19 cellular contexts compared by ENCODE assay signal in genomic region chr16:48870141-48870540, GRCh38.
DNase-seq lines count a peak whose midpoint lies in the region; ATAC-seq and TF ChIP-seq lines count a peak whose summit lies in the region.
"Had no signal": no experiment of that assay in that cellular context is flagged by ENCODE, and none has a peak within 500 bp of the region (broad histone marks: within the 10 kb centered on the region; RNA-seq: fewer than 3 reads in every experiment).

No MANE protein-coding gene starts in this region.

- no peak overlapping the region for H3K27ac Mint-ChIP-seq in H9
- H3K27ac Mint-ChIP-seq: B cell; CD4-positive, alpha-beta T cell; CD8-positive, alpha-beta T cell had no signal

- H3K4ac ChIP-seq in H9 (ENCODE audit: low read depth, low read length): no peak overlapping the region

- H3K18ac ChIP-seq in H9 (ENCODE audit: insufficient read length, low read depth, low read length): no peak overlapping the region

- H2BK5ac ChIP-seq in H9 (ENCODE audit: insufficient read length, low read length): no peak overlapping the region

- H2AK5ac ChIP-seq in H9 (ENCODE audit: insufficient read length, low read length): no peak overlapping the region

- H3K36me3 Mint-ChIP-seq in H9 (ENCODE audit: insufficient read depth in 1 of 3, low read depth in 3 of 3): no peaks in the 10 kb centered on the region
- H3K36me3 Mint-ChIP-seq: CD8-positive, alpha-beta T cell had no signal

- H2BK20ac ChIP-seq in H9 (ENCODE audit: low read depth, low read length, poor library complexity, severe bottlenecking): no peak overlapping the region

- no peaks in the 10 kb centered on the region for H3K27me3 ChIP-seq in H9 (ENCODE audit: insufficient read depth, low read length)
- H3K27me3 ChIP-seq in right lobe of liver: no peaks in the 10 kb centered on the region
- H3K27me3 ChIP-seq: BLaER1 treated with 17β-estradiol and CSF1 and Interleukin-3, amounts not matched to agents 10 nM and 100 nM had no signal

- no peak overlapping the region for H4K91ac ChIP-seq in H9 (ENCODE audit: insufficient read length, low read depth, low read length)

- no peak overlapping the region for H4K5ac ChIP-seq in H9 (ENCODE audit: insufficient read length, low read depth, low read length)

- no peak overlapping the region for H2BK15ac ChIP-seq in H9 (ENCODE audit: low read depth, low read length)

- no peak overlapping the region for H3T11ph ChIP-seq in H9 (ENCODE audit: low read length)

- no CpG with 5 or more reads among the region's 2 CpGs for WGBS in H9 (ENCODE audit: extremely low coverage, insufficient read length, low lambda C conversion rate)
- 65% methylated on average over 2 of the region's 2 CpGs for WGBS in right lobe of liver (ENCODE audit: insufficient coverage, low coverage, low lambda C conversion rate, missing lambda C conversion rate)

- no peaks in the 10 kb centered on the region for H3K79me1 ChIP-seq in H9 (ENCODE audit: insufficient read depth, low read depth, low read length, poor library complexity, severe bottlenecking)

- H2BK12ac ChIP-seq in H9 (ENCODE audit: insufficient read length, low read depth, low read length): no peak overlapping the region

- TF ChIP-seq POLR2A in right lobe of liver (IDR thresholded peaks at IDR 0.05): no peak

- no peak overlapping the region for H3K56ac ChIP-seq in H9 (ENCODE audit: insufficient read length, low read depth, low read length)

- no peak overlapping the region for H3K4me3 ChIP-seq in right lobe of liver
- H3K4me3 ChIP-seq: A549; BLaER1 treated with 17β-estradiol and CSF1 and Interleukin-3, amounts not matched to agents 10 nM and 100 nM had no signal

- H3K9me3 ChIP-seq in H9 (ENCODE audit: control insufficient read depth, low read depth, low read length) (no peaks in the 10 kb centered on the region), right lobe of liver (no peaks in the 10 kb centered on the region)
- H3K9me3 ChIP-seq: A549, Caco-2 had no signal

- no peaks in the 10 kb centered on the region for H4K20me1 ChIP-seq in H9 (ENCODE audit: control insufficient read depth, insufficient read depth, insufficient read length)
- H4K20me1 ChIP-seq: BLaER1 treated with 17β-estradiol and CSF1 and Interleukin-3, amounts not matched to agents 10 nM and 100 nM had no signal

- no peak overlapping the region for H2AFZ ChIP-seq in H9 (ENCODE audit: low read length)

- peak; percentile 37 for DNase-seq in NCI-H2171 treated with DMSO at 0.1 percent for 48 hours (lab: John Stamatoyannopoulos, UW)
- no peak for DNase-seq in NCI-H2171 (lab: John Stamatoyannopoulos, UW)
- no peak for DNase-seq in H9
- peak; percentile 4 for DNase-seq in NCI-H69 (lab: John Stamatoyannopoulos, UW)
- peak; percentile 52 for DNase-seq in posterior vena cava (ENCODE audit: low spot score)
- DNase-seq in right lobe of liver: no peak
- DNase-seq: AML-193; Caco-2; Calu3; CD4-positive, alpha-beta T cell; CD8-positive, alpha-beta T cell; DMS79 treated with DMSO at 0.1 percent for 48 hours; GF-D8 had no signal

- ATAC-seq in right lobe of liver: no peak
- no peak for ATAC-seq in HG02970 (IDR thresholded peaks at IDR 0.05; ENCODE audit: low FRiP score, unreplicated experiment)
- ATAC-seq: A549; CD8-positive, alpha-beta T cell had no signal

- H3K4me1 ChIP-seq in H9 (ENCODE audit: insufficient read depth, low read length): no peaks in the 10 kb centered on the region
- no peaks in the 10 kb centered on the region for H3K4me1 ChIP-seq in right lobe of liver
- H3K4me1 ChIP-seq: A549, Caco-2 had no signal

- no peaks in the 10 kb centered on the region for H3K9me3 Mint-ChIP-seq in H9
- H3K9me3 Mint-ChIP-seq: CD8-positive, alpha-beta T cell had no signal

- peaks cover 0 to 4% of the 10 kb centered on the region in 2 experiments; a peak in 3 of 4 replicates for H3K4me1 Mint-ChIP-seq in H9
- H3K4me1 Mint-ChIP-seq: B cell had no signal

- H4K8ac ChIP-seq in H9 (replicated peaks; ENCODE audit: insufficient read length, low read depth, low read length): no peak overlapping the region

- H3K27ac ChIP-seq in H9 (ENCODE audit: insufficient read length, low read depth, low read length): no peak overlapping the region
- H3K27ac ChIP-seq in right lobe of liver: no peak overlapping the region
- H3K27ac ChIP-seq: 22Rv1; A549; BLaER1 treated with 17β-estradiol and CSF1 and Interleukin-3, amounts not matched to agents 10 nM and 100 nM; C4-2B had no signal

- peak overlapping the region; percentile 17 for H3K14ac ChIP-seq in H9 (ENCODE audit: insufficient read depth, low read length)

- H3K36me3 ChIP-seq in right lobe of liver: no peaks in the 10 kb centered on the region
- H3K36me3 ChIP-seq: BLaER1 treated with 17β-estradiol and CSF1 and Interleukin-3, amounts not matched to agents 10 nM and 100 nM had no signal

- no peaks in the 10 kb centered on the region for H3K79me2 ChIP-seq in H9 (ENCODE audit: insufficient read depth, low read length)

- TF ChIP-seq CTCF in H9 (conservative IDR thresholded peaks at IDR 0.05) (no peak), right lobe of liver (IDR thresholded peaks at IDR 0.05) (no peak)

- intact Hi-C loops in posterior vena cava (cut with DNase I): no loop called here
- intact Hi-C loops in right lobe of liver (cut with DNase I): no loop called here

- H3K27me3 Mint-ChIP-seq in H9 (ENCODE audit: low read depth): peaks cover 3% of the 10 kb centered on the region
- H3K27me3 Mint-ChIP-seq: B cell; CD4-positive, alpha-beta T cell had no signal

- H3K4me3 Mint-ChIP-seq in H9: no peak overlapping the region
- H3K4me3 Mint-ChIP-seq: B cell; CD4-positive, alpha-beta T cell; CD8-positive, alpha-beta T cell had no signal

- no peak overlapping the region for H2BK120ac ChIP-seq in H9 (ENCODE audit: low read depth, low read length, poor library complexity, severe bottlenecking)

- no peaks in the 10 kb centered on the region for H3K23me2 ChIP-seq in H9 (ENCODE audit: insufficient read length, low read depth, low read length, poor library complexity, severe bottlenecking)

- H3K4me2 ChIP-seq in H9 (ENCODE audit: insufficient read depth, insufficient read length, low read length): no peak overlapping the region
- H3K4me2 ChIP-seq: A549; BLaER1 treated with 17β-estradiol and CSF1 and Interleukin-3, amounts not matched to agents 10 nM and 100 nM had no signal

- H3K23ac ChIP-seq in H9 (ENCODE audit: insufficient read length, low read depth, low read length): no peak overlapping the region

- no peak overlapping the region for H3K9ac ChIP-seq in H9 (ENCODE audit: extremely low read depth, insufficient read length, low read length)
- H3K9ac ChIP-seq: BLaER1 treated with 17β-estradiol and CSF1 and Interleukin-3, amounts not matched to agents 10 nM and 100 nM had no signal

Comparison
In these comparisons a context has a peak if more than half of its experiments do, and no peak if none do; other contexts are left out.
1. DNase-seq: peak in NCI-H2171 treated with DMSO at 0.1 percent for 48 hours (single experiment), NCI-H69 (single experiment) and posterior vena cava (single experiment); none in NCI-H2171 (single experiment), H9 (single experiment) and right lobe of liver (0 of 3).